Comparison of ENCODE assay signal across 8 cellular contexts in the genomic region with DNA sequence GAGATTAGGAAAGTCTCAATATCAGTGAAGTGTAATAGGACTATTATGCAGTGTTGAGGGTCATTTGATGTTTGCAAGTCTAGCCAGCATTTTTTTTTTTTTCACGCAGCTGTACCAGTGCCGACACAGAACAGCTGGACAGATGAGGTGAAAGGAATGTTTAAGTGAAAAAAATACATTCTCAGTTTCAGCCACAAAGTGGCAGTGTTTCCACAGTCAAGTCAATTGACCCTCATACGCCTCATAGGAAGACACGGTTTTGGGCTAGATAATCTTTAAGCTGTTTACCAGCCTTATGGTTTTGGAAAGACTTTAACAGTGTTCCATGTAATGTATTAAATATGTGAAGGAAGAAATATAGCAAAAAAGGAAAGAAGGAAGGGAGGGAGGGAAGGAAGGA.
DNase-seq lines count a peak whose midpoint lies in the region; ATAC-seq, FAIRE-seq and TF ChIP-seq lines count a peak whose summit lies in the region.

No MANE protein-coding gene starts in this region.

- no peak for FAIRE-seq in RCC 7860 (lab: Jason Lieb, UNC)

- DNase-seq in PC-9 (peak in 1 of 2 experiments; percentile 4), fibroblast of mammary gland (ENCODE audit: low read depth) (peak; percentile 84), osteoblast (ENCODE audit: insufficient read length, low spot score, missing footprints) (peak; percentile 5), RCC 7860 (ENCODE audit: low spot score) (no peak)
- DNase-seq in activated CD4-positive, alpha-beta memory T cell treated with anti-CD3 and anti-CD28 coated beads for 36 hours, result no peak

- no peaks in the 10 kb centered on the region for H3K9me2 ChIP-seq in DOHH2 (replicated peaks; ENCODE audit: control insufficient read depth, low read length)
- no peaks in the 10 kb centered on the region for H3K9me2 ChIP-seq in PC-9 (ENCODE audit: insufficient read depth)

- H3K9me3 Mint-ChIP-seq in activated CD4-positive, alpha-beta memory T cell treated with anti-CD3 and anti-CD28 coated beads for 36 hours, result peaks cover 8% of the 10 kb centered on the region

- H3K27ac ChIP-seq in DOHH2 (ENCODE audit: low read depth, low read length) (peak overlapping the region; percentile 74), PC-9 (no peak overlapping the region), osteoblast (ENCODE audit: low read depth, low read length) (no peak overlapping the region)

- H3K27me3 Mint-ChIP-seq in activated CD4-positive, alpha-beta memory T cell treated with anti-CD3 and anti-CD28 coated beads for 36 hours, result no peaks in the 10 kb centered on the region

- peak overlapping the region; percentile 66 for H3K4me3 ChIP-seq in DOHH2 (ENCODE audit: low read length)
- H3K4me3 ChIP-seq in PC-9, result no peak overlapping the region
- no peak overlapping the region for H3K4me3 ChIP-seq in fibroblast of mammary gland (ENCODE audit: control insufficient read depth, low read depth, low read length)
- H3K4me3 ChIP-seq in osteoblast (ENCODE audit: insufficient read depth, low read length), result no peak overlapping the region

- ATAC-seq in GM19455 (IDR thresholded peaks at IDR 0.05; ENCODE audit: unreplicated experiment), result peak; percentile 95
- ATAC-seq in HG03432 (IDR thresholded peaks at IDR 0.05; ENCODE audit: unreplicated experiment), result peak; percentile 98

- H3K4me3 Mint-ChIP-seq in activated CD4-positive, alpha-beta memory T cell treated with anti-CD3 and anti-CD28 coated beads for 36 hours, result no peak overlapping the region

- H2AFZ ChIP-seq in PC-9 (no peak overlapping the region), osteoblast (ENCODE audit: low read length) (peak overlapping the region; percentile 54)

- H3K36me3 ChIP-seq in DOHH2 (ENCODE audit: control insufficient read depth, low read length), result peaks cover 10% of the 10 kb centered on the region
- H3K36me3 ChIP-seq in PC-9 (ENCODE audit: low read depth), result no peaks in the 10 kb centered on the region
- no peaks in the 10 kb centered on the region for H3K36me3 ChIP-seq in osteoblast (ENCODE audit: insufficient read depth, low read length)

- POLR2A ChIA-PET in PC-9 (lab: Charles Lee; ENCODE audit: unreplicated experiment), result no interaction called here
- POLR2A ChIA-PET in activated CD4-positive, alpha-beta memory T cell treated with anti-CD3 and anti-CD28 coated beads for 36 hours (lab: Charles Lee), result no interaction called here

- H4K20me1 ChIP-seq in DOHH2 (ENCODE audit: control insufficient read depth, insufficient read depth, low read depth, low read length) (no peaks in the 10 kb centered on the region), PC-9 (ENCODE audit: insufficient read depth) (no peaks in the 10 kb centered on the region), osteoblast (ENCODE audit: insufficient read depth, low read length) (no peaks in the 10 kb centered on the region)

- H3K27me3 ChIP-seq in DOHH2 (ENCODE audit: control insufficient read depth, low read length), result no peaks in the 10 kb centered on the region
- H3K27me3 ChIP-seq in PC-9 (ENCODE audit: insufficient read depth, low read depth), result no peaks in the 10 kb centered on the region
- H3K27me3 ChIP-seq in osteoblast (ENCODE audit: insufficient read depth, low read length), result no peaks in the 10 kb centered on the region

- H3K4me1 ChIP-seq in DOHH2 (ENCODE audit: control insufficient read depth, low read length) (peaks cover 39% of the 10 kb centered on the region), PC-9 (replicated peaks; ENCODE audit: insufficient read depth) (no peaks in the 10 kb centered on the region), osteoblast (ENCODE audit: insufficient read depth, low read length) (no peaks in the 10 kb centered on the region)

- TF ChIP-seq CTCF in DOHH2 (IDR thresholded peaks at IDR 0.05; ENCODE audit: low read depth, low read length, poor library complexity, severe bottlenecking) (peak; percentile 71), PC-9 (conservative IDR thresholded peaks at IDR 0.05) (peak; percentile 73), fibroblast of mammary gland (conservative IDR thresholded peaks at IDR 0.05; ENCODE audit: control insufficient read depth, insufficient read depth, low read depth, low read length) (peak; percentile 68), osteoblast (IDR thresholded peaks at IDR 0.05; ENCODE audit: extremely low read depth, low read depth, low read length) (peak; percentile 51)

- H3K4me2 ChIP-seq in DOHH2 (ENCODE audit: low read length) (peak overlapping the region; percentile 82), PC-9 (no peak overlapping the region), osteoblast (ENCODE audit: insufficient read depth, low read length) (peak overlapping the region; percentile 49)

- CTCF ChIA-PET in PC-9 (lab: Charles Lee), result interaction anchor here (0.6 to 1.3 kb wide), 10 partner anchors 73 to 1171 kb away, joined by 3 to 12 read pairs (median 3); no protein-coding TSS in a partner anchor
- CTCF ChIA-PET in activated CD4-positive, alpha-beta memory T cell treated with anti-CD3 and anti-CD28 coated beads for 36 hours (lab: Charles Lee), result no interaction called here

- peaks cover 3% of the 10 kb centered on the region; the same call in 1 of the 2 replicates for H3F3A ChIP-seq in DOHH2 (ENCODE audit: control insufficient read depth, insufficient read depth)
- no peaks in the 10 kb centered on the region for H3F3A ChIP-seq in PC-9 (ENCODE audit: insufficient read depth, low read depth)

- no TSS peak for BruUV-seq in PC-9 (replicated peaks; lab: Mats Ljungman, UMichigan)

- no peak overlapping the region for H3K27ac Mint-ChIP-seq in activated CD4-positive, alpha-beta memory T cell treated with anti-CD3 and anti-CD28 coated beads for 36 hours

- H3K9me3 ChIP-seq in DOHH2 (ENCODE audit: control insufficient read depth, insufficient read depth, low read length) (0 out of 2 replicates have a peak, but pooled peaks cover 3% of the 10 kb centered on the region), PC-9 (ENCODE audit: insufficient read depth, low read depth) (no peaks in the 10 kb centered on the region), osteoblast (ENCODE audit: low read depth, low read length) (no peaks in the 10 kb centered on the region)

- H3K4me1 Mint-ChIP-seq in activated CD4-positive, alpha-beta memory T cell treated with anti-CD3 and anti-CD28 coated beads for 36 hours (ENCODE audit: low read depth), result no peaks in the 10 kb centered on the region

- intact Hi-C loops in PC-9 (cut with micrococcal nuclease; ENCODE audit: unreplicated experiment), result loop anchor here (1.0 to 10.0 kb wide), 5 partner anchors 153 to 1505 kb away; no protein-coding TSS in a partner anchor
- intact Hi-C loops in activated CD4-positive, alpha-beta memory T cell treated with anti-CD3 and anti-CD28 coated beads for 36 hours (cut with micrococcal nuclease), result loop anchor here (5.0 kb wide), 1 partner anchor 295 kb away; no protein-coding TSS in a partner anchor

- no peaks in the 10 kb centered on the region for H3K36me3 Mint-ChIP-seq in activated CD4-positive, alpha-beta memory T cell treated with anti-CD3 and anti-CD28 coated beads for 36 hours

- no peaks in the 10 kb centered on the region for H3K79me2 ChIP-seq in DOHH2 (ENCODE audit: control insufficient read depth, low read length)
- no peaks in the 10 kb centered on the region for H3K79me2 ChIP-seq in PC-9 (ENCODE audit: low read depth)
- H3K79me2 ChIP-seq in osteoblast (ENCODE audit: insufficient read depth, low read length), result no peaks in the 10 kb centered on the region

Comparison
In these comparisons a context has a peak if more than half of its experiments do, and no peak if none do; other contexts are left out.
1. DNase-seq: peak in fibroblast of mammary gland (single experiment) and osteoblast (single experiment); none in RCC 7860 (single experiment) and activated CD4-positive, alpha-beta memory T cell treated with anti-CD3 and anti-CD28 coated beads for 36 hours (single experiment).
2. Peak in every context shown above with its lines, with median percentiles within 50 percentile points of each other: CTCF ChIP-seq.